ENCODE assay signal across 8 cellular contexts in the genomic region with DNA sequence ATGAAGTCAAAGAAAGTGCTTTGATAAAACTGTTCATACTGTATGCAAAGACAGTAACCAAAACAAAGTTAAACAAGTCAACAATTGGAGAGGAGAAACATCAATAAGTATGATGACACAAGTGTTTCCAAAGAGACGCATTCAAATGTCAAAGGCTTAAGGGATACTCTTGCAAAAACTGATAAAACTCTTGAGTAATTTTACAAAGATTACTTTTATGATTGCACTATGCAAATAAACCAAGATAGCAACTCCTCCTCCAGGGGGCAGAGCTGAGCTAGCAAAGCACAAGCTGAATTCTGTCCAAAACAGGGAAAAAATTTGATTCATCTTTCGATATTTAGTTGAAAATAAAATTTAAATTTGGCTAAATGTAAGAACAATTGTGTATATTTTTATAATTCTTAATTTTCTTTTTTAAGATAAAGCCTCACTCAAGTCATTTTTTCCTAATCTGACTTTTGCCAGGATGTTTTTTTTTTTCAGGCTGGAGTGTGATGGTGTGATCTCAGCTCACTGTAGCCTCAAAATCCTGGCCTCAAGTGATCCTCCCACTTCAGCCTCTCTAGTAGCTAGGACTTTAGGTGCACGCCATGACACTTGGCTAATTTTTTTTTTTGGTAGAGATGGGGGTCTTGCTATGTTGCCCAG.
DNase-seq lines count a peak whose midpoint lies in the region; ATAC-seq, FAIRE-seq and TF ChIP-seq lines count a peak whose summit lies in the region.

No MANE protein-coding gene starts in this region.

- H3K4me3 ChIP-seq in heart left ventricle, result no peak overlapping the region
- H3K4me3 ChIP-seq in GM12878, result no peak overlapping the region
- no peak overlapping the region for H3K4me3 ChIP-seq in left lung

- no peaks in the 10 kb centered on the region for H3K4me1 Mint-ChIP-seq in stimulated activated effector memory CD8-positive, alpha-beta T cell treated with anti-CD3 and anti-CD28 coated beads, Interleukin-12 subunit alpha, Interleukin-12 subunit beta, amount 100 ng/mL, for 72 hours

- TF ChIP-seq RAD21 in GM12878 (IDR thresholded peaks at IDR 0.05; ENCODE audit: insufficient read depth, low read depth, low read length), result peak; percentile 71

- no peak overlapping the region for H3K27ac Mint-ChIP-seq in stimulated activated effector memory CD8-positive, alpha-beta T cell treated with anti-CD3 and anti-CD28 coated beads, Interleukin-12 subunit alpha, Interleukin-12 subunit beta, amount 100 ng/mL, for 72 hours

- intact Hi-C loops in heart left ventricle (cut with DNase I) (loop anchor here in 1 of 10 donors (5.0 kb wide), 1 partner anchor 54 kb away; no protein-coding TSS in a partner anchor), Right ventricle myocardium superior (cut with DNase I) (no loop called here), GM12878 (cut with micrococcal nuclease; ENCODE audit: unreplicated experiment) (loop anchor here (2.0 kb wide), 1 partner anchor 1065 kb away; no protein-coding TSS in a partner anchor), left lung (cut with DNase I) (no loop called here)

- no peak for ATAC-seq in heart left ventricle
- ATAC-seq in Right ventricle myocardium superior (ENCODE audit: poor library complexity), result no peak
- ATAC-seq in HG03159 (IDR thresholded peaks at IDR 0.05; ENCODE audit: unreplicated experiment), result peak; percentile 81
- ATAC-seq in GM12878, result peak; percentile 75
- ATAC-seq in left lung, result peak; percentile 71
- ATAC-seq in stimulated activated effector memory CD8-positive, alpha-beta T cell treated with anti-CD3 and anti-CD28 coated beads, Interleukin-12 subunit alpha, Interleukin-12 subunit beta, amount 100 ng/mL, for 72 hours, result no peak
- ATAC-seq in HG03045 (IDR thresholded peaks at IDR 0.05; ENCODE audit: unreplicated experiment), result no peak

- no peaks in the 10 kb centered on the region for H3K9me3 ChIP-seq in heart left ventricle
- H3K9me3 ChIP-seq in GM12878 (replicated peaks; ENCODE audit: control insufficient read depth, insufficient read depth, low read length), result no peaks in the 10 kb centered on the region
- no peaks in the 10 kb centered on the region for H3K9me3 ChIP-seq in left lung

- TF ChIP-seq EP300 in GM12878 (IDR thresholded peaks at IDR 0.05; ENCODE audit: borderline replicate concordance in 1 of 2, control insufficient read depth in 1 of 2, low read depth in 2 of 2, low read length in 2 of 2), result no peak

- no TSS peak for BruUV-seq in GM12878 (replicated peaks; lab: Mats Ljungman, UMichigan)

- no peak overlapping the region for H3K27ac ChIP-seq in heart left ventricle
- H3K27ac ChIP-seq in GM12878 (ENCODE audit: control insufficient read depth, insufficient read depth), result no peak overlapping the region
- H3K27ac ChIP-seq in left lung, result no peak overlapping the region

- no peaks in the 10 kb centered on the region for H3K4me1 ChIP-seq in heart left ventricle
- H3K4me1 ChIP-seq in GM12878 (ENCODE audit: control insufficient read depth, insufficient read depth, low read length), result no peaks in the 10 kb centered on the region
- H3K4me1 ChIP-seq in left lung, result no peaks in the 10 kb centered on the region

- H3K4me3 Mint-ChIP-seq in stimulated activated effector memory CD8-positive, alpha-beta T cell treated with anti-CD3 and anti-CD28 coated beads, Interleukin-12 subunit alpha, Interleukin-12 subunit beta, amount 100 ng/mL, for 72 hours, result no peak overlapping the region

- no peak overlapping the region for H2AFZ ChIP-seq in GM12878 (ENCODE audit: control insufficient read depth, low read depth, low read length)

- H3K36me3 Mint-ChIP-seq in stimulated activated effector memory CD8-positive, alpha-beta T cell treated with anti-CD3 and anti-CD28 coated beads, Interleukin-12 subunit alpha, Interleukin-12 subunit beta, amount 100 ng/mL, for 72 hours, result no peaks in the 10 kb centered on the region

- TF ChIP-seq POLR2A in heart left ventricle (IDR thresholded peaks at IDR 0.05) (no peak), GM12878 (IDR thresholded peaks at IDR 0.05; ENCODE audit: low read depth, low read length) (no peak)

- POLR2A ChIA-PET in GM12878 (lab: Charles Lee), result no interaction called here

- H3K27me3 ChIP-seq in heart left ventricle (no peaks in the 10 kb centered on the region), GM12878 (replicated peaks in 1 of 2; ENCODE audit: control insufficient read depth in 2 of 2, insufficient read depth in 2 of 2, low read length in 1 of 2) (no peaks in the 10 kb centered on the region), left lung (no peaks in the 10 kb centered on the region)

- no peaks in the 10 kb centered on the region for H3K79me2 ChIP-seq in GM12878 (ENCODE audit: control insufficient read depth, insufficient read depth, low read length)

- H3K9me3 Mint-ChIP-seq in stimulated activated effector memory CD8-positive, alpha-beta T cell treated with anti-CD3 and anti-CD28 coated beads, Interleukin-12 subunit alpha, Interleukin-12 subunit beta, amount 100 ng/mL, for 72 hours, result no peaks in the 10 kb centered on the region

- CTCF ChIA-PET in GM12878 (lab: Yijun Ruan, JAX), result interaction anchor here (0.6 to 3.0 kb wide), 15 partner anchors 9 to 1327 kb away, joined by 3 to 25 read pairs (median 4); no protein-coding TSS in a partner anchor

- H3K36me3 ChIP-seq in heart left ventricle, result no peaks in the 10 kb centered on the region
- no peaks in the 10 kb centered on the region for H3K36me3 ChIP-seq in GM12878 (ENCODE audit: control insufficient read depth in 2 of 2, insufficient read depth in 2 of 2, low read length in 1 of 2)
- no peaks in the 10 kb centered on the region for H3K36me3 ChIP-seq in left lung

- H4K20me1 ChIP-seq in GM12878 (ENCODE audit: control insufficient read depth, insufficient read depth), result no peaks in the 10 kb centered on the region

- peak; percentile 34 to 73 (median 48) for TF ChIP-seq CTCF in heart left ventricle (IDR thresholded peaks at IDR 0.05)
- TF ChIP-seq CTCF in GM12878 (IDR thresholded peaks at IDR 0.05 in 2 of 3, conservative IDR thresholded peaks at IDR 0.05 in 1 of 3; ENCODE audit: control insufficient read depth in 2 of 3, extremely low read depth in 1 of 3, insufficient read depth in 1 of 3, low read depth in 3 of 3, low read length in 3 of 3), result peak; percentile 60 to 76 (median 72)
- TF ChIP-seq CTCF in left lung (IDR thresholded peaks at IDR 0.05), result peak; percentile 49 to 65

- RAD21 ChIA-PET in GM12878 (lab: Charles Lee; ENCODE audit: unreplicated experiment), result interaction anchor here (0.7 to 1.3 kb wide), 3 partner anchors 54 to 1059 kb away, joined by 3 read pairs; no protein-coding TSS in a partner anchor

- 56 to 63% (median 61%) methylated on average over 3 of the region's 3 CpGs for WGBS in heart left ventricle, 4 donors
- 6% methylated on average over 3 of the region's 3 CpGs for WGBS in GM12878 (ENCODE audit: insufficient coverage, insufficient replicate concordance, low lambda C conversion rate, missing lambda C conversion rate)

- H3K9ac ChIP-seq in GM12878 (ENCODE audit: control insufficient read depth, insufficient read depth, low read length), result no peak overlapping the region

- FAIRE-seq in GM12878 (lab: Jason Lieb, UNC), result no peak

- SMC1A ChIA-PET in GM12878 (lab: Charles Lee; ENCODE audit: uncharacterized antibody, unreplicated experiment), result interaction anchor here (0.7 to 1.4 kb wide), 5 partner anchors 9 to 131 kb away, joined by 3 to 4 read pairs (median 3); no protein-coding TSS in a partner anchor

- in situ Hi-C loops in GM12878 (cut with MboI), result no loop called here

- DNase-seq in heart left ventricle (peak in 2 of 5 donors; percentile 18 to 47), Right ventricle myocardium superior (no peak), SKM-1 treated with dmso at 0.1 percent for 144 hours (lab: John Stamatoyannopoulos, UW; ENCODE audit: unreplicated experiment) (peak; percentile 35), GM12878 (ENCODE audit: low read depth, low spot score) (no peak), left lung (peak in 1 of 2 donors; percentile 35)
- DNase-seq in stimulated activated effector memory CD8-positive, alpha-beta T cell treated with anti-CD3 and anti-CD28 coated beads, Interleukin-12 subunit alpha, Interleukin-12 subunit beta, amount 100 ng/mL, for 72 hours (ENCODE audit: low spot score in 2 of 2), result peak; percentile 9 to 64

- H3K4me2 ChIP-seq in GM12878 (ENCODE audit: control insufficient read depth, insufficient read depth), result no peak overlapping the region

TF ChIP-seq in GM12878, 131 proteins besides CTCF, POLR2A, EP300 and RAD21:
- TF ChIP-seq POU2F2 (IDR thresholded peaks at IDR 0.05; ENCODE audit: borderline replicate concordance, low read depth, low read length) (0 out of 3 replicates have a peak, but pooled peaks have one; percentile 32), MTA3 (IDR thresholded peaks at IDR 0.05; ENCODE audit: borderline replicate concordance, low read length) (no peak), TCF7 (IDR thresholded peaks at IDR 0.05; ENCODE audit: borderline replicate concordance) (no peak), SMC3 (IDR thresholded peaks at IDR 0.05; ENCODE audit: borderline replicate concordance, low read length) (peak; percentile 49; the same call in 1 of the 2 replicates)

Comparison
In these comparisons a context has a peak if more than half of its experiments do, and no peak if none do; other contexts are left out.
1. ATAC-seq: peak in HG03159 (single experiment), GM12878 (single experiment) and left lung (single experiment); none in heart left ventricle (0 of 4), Right ventricle myocardium superior (single experiment), stimulated activated effector memory CD8-positive, alpha-beta T cell treated with anti-CD3 and anti-CD28 coated beads, Interleukin-12 subunit alpha, Interleukin-12 subunit beta, amount 100 ng/mL, for 72 hours (single experiment) and HG03045 (single experiment).
2. DNase-seq: peak in SKM-1 treated with dmso at 0.1 percent for 144 hours (single experiment) and stimulated activated effector memory CD8-positive, alpha-beta T cell treated with anti-CD3 and anti-CD28 coated beads, Interleukin-12 subunit alpha, Interleukin-12 subunit beta, amount 100 ng/mL, for 72 hours (2 of 2); none in Right ventricle myocardium superior (single experiment) and GM12878 (single experiment).
3. Peak in every context shown above with its lines, with median percentiles within 50 percentile points of each other: CTCF ChIP-seq.